ENCODE assay signal across 24 cellular contexts in genomic region chr22:22907551-22908494, GRCh38. TPM values are rescaled to one million over a fixed set of nuclear protein-coding genes. Genes with fewer than 3 reads are reported as not detected.
DNase-seq lines count a peak whose midpoint lies in the region; FAIRE-seq and TF ChIP-seq lines count a peak whose summit lies in the region.
"Had no signal": no experiment of that assay in that cellular context is flagged by ENCODE, and none has a peak within 500 bp of the region (broad histone marks: within the 10 kb centered on the region; RNA-seq: fewer than 3 reads in every experiment).

No MANE protein-coding gene starts in this region.

- H2AFZ ChIP-seq in OCI-LY3 (ENCODE audit: low read depth, low read length) = no peak overlapping the region

- H3K9me3 Mint-ChIP-seq in activated T-cell treated with anti-CD3 and anti-CD28 coated beads, Interleukin-2, amount 50 U/mL, for 24 hours = no peaks in the 10 kb centered on the region
- H3K9me3 Mint-ChIP-seq: CD8-positive, alpha-beta T cell had no signal

- FAIRE-seq in kidney (lab: Jason Lieb, UNC) = no peak
- FAIRE-seq: A549 had no signal

- peak overlapping the region; percentile 39 for H3K4me3 ChIP-seq in GM12865 (ENCODE audit: low read depth, low read length)
- 0 out of 2 replicates have a peak overlapping the region, but pooled peaks have one; percentile 28 for H3K4me3 ChIP-seq in OCI-LY3 (ENCODE audit: low read length)
- H3K4me3 ChIP-seq in kidney (ENCODE audit: low read length in 2 of 2) = no peak overlapping the region
- no peak overlapping the region for H3K4me3 ChIP-seq in spleen
- H3K4me3 ChIP-seq: A549; BLaER1 treated with 17β-estradiol and CSF1 and Interleukin-3, amounts not matched to agents 10 nM and 100 nM had no signal

- H3K79me2 ChIP-seq in OCI-LY3 (ENCODE audit: low read length) = peaks cover 64% of the 10 kb centered on the region

- WGBS in spleen, 5 donors = 86 to 89% (median 88%) methylated on average over 8 to 9 of the region's 9 CpGs

- TF ChIP-seq CTCF in GM12865 (IDR thresholded peaks at IDR 0.05; ENCODE audit: insufficient read depth, low read depth, low read length, missing control alignments) = no peak
- TF ChIP-seq CTCF in OCI-LY3 (IDR thresholded peaks at IDR 0.05; ENCODE audit: low read depth, low read length) = no peak
- TF ChIP-seq CTCF in kidney (IDR thresholded peaks at IDR 0.05; ENCODE audit: borderline replicate concordance, extremely low read depth, insufficient read depth) = no peak
- no peak for TF ChIP-seq CTCF in spleen (IDR thresholded peaks at IDR 0.05 in 8 of 11, conservative IDR thresholded peaks at IDR 0.05 in 3 of 11)

- no peak for TF ChIP-seq POLR2A in spleen (IDR thresholded peaks at IDR 0.05)

- H3K27me3 ChIP-seq in OCI-LY3 (ENCODE audit: low read depth, low read length) = no peaks in the 10 kb centered on the region
- H3K27me3 ChIP-seq in spleen (replicated peaks in 1 of 7) = no peaks in the 10 kb centered on the region
- H3K27me3 ChIP-seq: BLaER1 treated with 17β-estradiol and CSF1 and Interleukin-3, amounts not matched to agents 10 nM and 100 nM had no signal

- H4K20me1 ChIP-seq in OCI-LY3 (ENCODE audit: insufficient read depth, low read length) = no peaks in the 10 kb centered on the region

- H3K4me1 Mint-ChIP-seq in activated T-cell treated with anti-CD3 and anti-CD28 coated beads, Interleukin-2, amount 50 U/mL, for 24 hours (ENCODE audit: low read depth) = no peaks in the 10 kb centered on the region
- H3K4me1 Mint-ChIP-seq: H9 had no signal

- H3K36me3 Mint-ChIP-seq in activated T-cell treated with anti-CD3 and anti-CD28 coated beads, Interleukin-2, amount 50 U/mL, for 24 hours (ENCODE audit: low read depth) = no peaks in the 10 kb centered on the region
- H3K36me3 Mint-ChIP-seq: CD8-positive, alpha-beta T cell had no signal

- H3K4me2 ChIP-seq in OCI-LY3 (ENCODE audit: low read length) = peak overlapping the region; percentile 42; the same call in 1 of the 2 replicates
- H3K4me2 ChIP-seq: A549 had no signal

- peaks cover 82% of the 10 kb centered on the region for H3K4me1 ChIP-seq in OCI-LY3 (ENCODE audit: low read length)
- H3K4me1 ChIP-seq in kidney (ENCODE audit: control insufficient read depth in 1 of 2, insufficient read depth in 1 of 2, low read depth in 1 of 2, low read length in 2 of 2) = no peaks in the 10 kb centered on the region
- H3K4me1 ChIP-seq in spleen = peaks cover 0 to 41% (median 10%) of the 10 kb centered on the region in 6 donors
- H3K4me1 ChIP-seq: A549 had no signal

- H3K27ac ChIP-seq in OCI-LY3 (ENCODE audit: low read length) (peak overlapping the region; percentile 91), kidney (ENCODE audit: low read depth in 2 of 2, low read length in 2 of 2) (no peak overlapping the region), spleen (peak overlapping the region in 1 of 8 donors; percentile 52)
- H3K27ac ChIP-seq: A549, HL-60 had no signal

- intact Hi-C loops in kidney (cut with DNase I) (no loop called here), spleen (cut with DNase I; ENCODE audit: low total_unique reads) (no loop called here)

- H3K36me3 ChIP-seq in OCI-LY3 (replicated peaks; ENCODE audit: low read depth, low read length) = peaks cover 18% of the 10 kb centered on the region
- no peaks in the 10 kb centered on the region for H3K36me3 ChIP-seq in kidney (ENCODE audit: control insufficient read depth in 1 of 2, insufficient read depth in 2 of 2, low read length in 2 of 2)
- H3K36me3 ChIP-seq in spleen = no peaks in the 10 kb centered on the region
- H3K36me3 ChIP-seq: BLaER1 treated with 17β-estradiol and CSF1 and Interleukin-3, amounts not matched to agents 10 nM and 100 nM had no signal

- H3K4me3 Mint-ChIP-seq in activated T-cell treated with anti-CD3 and anti-CD28 coated beads, Interleukin-2, amount 50 U/mL, for 24 hours = no peak overlapping the region
- H3K4me3 Mint-ChIP-seq: CD8-positive, alpha-beta T cell; H9 had no signal

- H3K27me3 Mint-ChIP-seq in activated T-cell treated with anti-CD3 and anti-CD28 coated beads, Interleukin-2, amount 50 U/mL, for 24 hours = no peaks in the 10 kb centered on the region

- H3K9me3 ChIP-seq in OCI-LY3 (ENCODE audit: insufficient read depth, low read length) (no peaks in the 10 kb centered on the region; the same call in 1 of the 2 replicates), kidney (ENCODE audit: control insufficient read depth in 1 of 2, low read length in 2 of 2) (no peaks in the 10 kb centered on the region), spleen (no peaks in the 10 kb centered on the region)
- H3K9me3 ChIP-seq: A549; BLaER1 treated with 17β-estradiol and CSF1 and Interleukin-3, amounts not matched to agents 10 nM and 100 nM had no signal

- H3K9ac ChIP-seq in OCI-LY3 (ENCODE audit: low read length) (peak overlapping the region; percentile 56; the same call in 1 of the 2 replicates), kidney (ENCODE audit: low read length in 2 of 2) (no peak overlapping the region)
- H3K9ac ChIP-seq: BLaER1 treated with 17β-estradiol and CSF1 and Interleukin-3, amounts not matched to agents 10 nM and 100 nM had no signal

- H3K27ac Mint-ChIP-seq in activated T-cell treated with anti-CD3 and anti-CD28 coated beads, Interleukin-2, amount 50 U/mL, for 24 hours = no peak overlapping the region
- H3K27ac Mint-ChIP-seq: CD8-positive, alpha-beta T cell; H9 had no signal

- peak; percentile 80 for DNase-seq in GM12865 (ENCODE audit: low read depth)
- peak; percentile 43 for DNase-seq in kidney
- DNase-seq in spleen = peak; percentile 64
- no peak for DNase-seq in DMS53 (lab: John Stamatoyannopoulos, UW)
- DNase-seq in putamen (ENCODE audit: low spot score) = no peak
- DNase-seq in activated T-cell treated with anti-CD3 and anti-CD28 coated beads, Interleukin-2, amount 50 U/mL, for 24 hours = no peak
- DNase-seq: Calu3; CD8-positive, alpha-beta T cell; H9; Karpas-422; NCI-H1048; NCI-H1436; NCI-H1930; NCI-H774; PC-3; RPMI8226; SIG-M5 had no signal

RNA-seq across cellular contexts. Expression of gene IGLL5, which starts 20.2 kb away (rescaled TPM):
- total RNA-seq in kidney (103 TPM), spleen (100 to 1,000 TPM in 5 of 7 donors, 10 to 100 TPM in 2; 55.9 to 720 (median 130) TPM)
- polyA plus RNA-seq in kidney (ENCODE audit: insufficient read depth, low read depth, low replicate concordance) (1.9 TPM), spleen (100 to 1,000 TPM in 1 of 3 donors, 10 to 100 TPM in 2; 80.3 to 201 (median 93.0) TPM)
- total RNA-seq: Calu3, H9, HT1080, MCF 10A, NCI-H460, PC-3 had no signal
- polyA plus RNA-seq: A549 had no signal

Comparison
In these comparisons a context has a peak if more than half of its experiments do, and no peak if none do; other contexts are left out.
1. DNase-seq: peak in GM12865 (single experiment), kidney (single experiment) and spleen (single experiment); none in DMS53 (single experiment), putamen (single experiment) and activated T-cell treated with anti-CD3 and anti-CD28 coated beads, Interleukin-2, amount 50 U/mL, for 24 hours (single experiment).
2. H3K4me3 ChIP-seq: peak in GM12865 (single experiment) and OCI-LY3 (single experiment); none in kidney (0 of 2) and spleen (0 of 8).